8 cellular contexts compared by ENCODE assay signal in the genomic region with DNA sequence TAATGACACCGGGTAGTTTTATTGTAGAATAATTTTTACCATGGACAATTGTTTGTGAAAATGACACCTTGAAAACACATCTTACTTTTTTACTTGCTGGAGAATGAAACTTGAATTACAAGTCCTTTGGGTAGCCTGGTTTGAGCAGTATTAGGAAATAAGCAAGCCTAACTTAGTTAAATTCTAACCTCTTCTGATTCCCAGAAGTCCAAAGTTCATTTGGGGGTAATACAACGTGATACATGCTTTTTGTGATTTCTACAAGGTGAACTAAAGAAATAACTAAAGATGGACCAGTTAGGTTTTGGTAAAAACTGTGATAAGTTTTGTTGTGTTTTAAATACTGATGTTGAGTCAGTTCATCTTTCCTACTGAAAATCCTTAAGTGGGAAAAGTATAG.
DNase-seq lines count a peak whose midpoint lies in the region; ATAC-seq and TF ChIP-seq lines count a peak whose summit lies in the region.

No MANE protein-coding gene starts in this region.

- POLR2A ChIA-PET in IMR-90 (lab: Charles Lee; ENCODE audit: unreplicated experiment), result interaction anchor here (0.6 kb wide), 1 partner anchor 20 kb away, joined by 3 read pairs; no protein-coding TSS in a partner anchor
- POLR2A ChIA-PET in activated CD8-positive, alpha-beta T cell treated with anti-CD3 and anti-CD28 coated beads, Interleukin-2, amount 10 ng/mL, durations not matched to agents 7 days and 5 days (lab: Charles Lee), result no interaction called here

- H3K14ac ChIP-seq in IMR-90 (replicated peaks; ENCODE audit: low read depth, low read length), result peak overlapping the region; percentile 35

- no peak overlapping the region for H2AK5ac ChIP-seq in IMR-90 (ENCODE audit: low read depth, low read length)

- H3K9me3 Mint-ChIP-seq in activated CD8-positive, alpha-beta T cell treated with anti-CD3 and anti-CD28 coated beads, Interleukin-2, amount 10 ng/mL, durations not matched to agents 7 days and 5 days (ENCODE audit: insufficient read depth), result no peaks in the 10 kb centered on the region
- no peaks in the 10 kb centered on the region for H3K9me3 Mint-ChIP-seq in immature natural killer cell

- CTCF ChIA-PET in IMR-90 (lab: Yijun Ruan, JAX), result no interaction called here
- CTCF ChIA-PET in activated CD8-positive, alpha-beta T cell treated with anti-CD3 and anti-CD28 coated beads, Interleukin-2, amount 10 ng/mL, durations not matched to agents 7 days and 5 days (lab: Charles Lee), result interaction anchor here (1.0 kb wide), 1 partner anchor 44 kb away, joined by 3 read pairs; no protein-coding TSS in a partner anchor

- H2BK5ac ChIP-seq in IMR-90 (ENCODE audit: low read depth, low read length, poor library complexity, severe bottlenecking), result peak overlapping the region; percentile 79

- H2AFZ ChIP-seq in IMR-90 (replicated peaks; ENCODE audit: low read length, poor library complexity), result no peak overlapping the region

- H3K9me1 ChIP-seq in IMR-90 (ENCODE audit: insufficient read depth, low read length), result peaks cover 6% of the 10 kb centered on the region

- H3K4me3 Mint-ChIP-seq in activated CD8-positive, alpha-beta T cell treated with anti-CD3 and anti-CD28 coated beads, Interleukin-2, amount 10 ng/mL, durations not matched to agents 7 days and 5 days, result peak overlapping the region; percentile 78
- peak overlapping the region; percentile 77 to 92 (median 82) for H3K4me3 Mint-ChIP-seq in immature natural killer cell

- no peak overlapping the region for H2AK9ac ChIP-seq in IMR-90 (replicated peaks; ENCODE audit: low read depth, low read length, poor library complexity)

- H4K20me1 ChIP-seq in IMR-90 (ENCODE audit: insufficient read depth, low read length), result no peaks in the 10 kb centered on the region

- intact Hi-C loops in IMR-90 (cut with micrococcal nuclease), result loop anchor here (2.0 kb wide), 2 partner anchors 29 to 91 kb away; no protein-coding TSS in a partner anchor

- H4K5ac ChIP-seq in IMR-90 (ENCODE audit: low read depth, low read length), result peak overlapping the region; percentile 96

- in situ Hi-C loops in IMR-90 (cut with MboI; ENCODE audit: low sequenced_read_pairs), result no loop called here

- no peak for TF ChIP-seq RAD21 in IMR-90 (IDR thresholded peaks at IDR 0.05; ENCODE audit: low read length)

- H3K9me3 ChIP-seq in IMR-90 (ENCODE audit: control insufficient read depth, insufficient read depth, low read length), result no peaks in the 10 kb centered on the region

- peak overlapping the region; percentile 70; the same call in 1 of the 2 replicates for H3K23ac ChIP-seq in IMR-90 (ENCODE audit: low read depth, low read length)

- peaks cover 4% of the 10 kb centered on the region for H3K36me3 ChIP-seq in IMR-90 (ENCODE audit: control insufficient read depth, insufficient read depth, low read length)

- H3K79me1 ChIP-seq in IMR-90 (ENCODE audit: low read depth in 1 of 2, low read length in 2 of 2), result peaks cover 28 to 59% of the 10 kb centered on the region in 2 experiments

- no peak for ATAC-seq in IMR-90 (ENCODE audit: low read depth)
- ATAC-seq in activated CD8-positive, alpha-beta T cell treated with anti-CD3 and anti-CD28 coated beads, Interleukin-2, amount 10 ng/mL, durations not matched to agents 7 days and 5 days, result no peak
- no peak for ATAC-seq in HG03039 (IDR thresholded peaks at IDR 0.05; ENCODE audit: unreplicated experiment)

- peak overlapping the region; percentile 63; the same call in 1 of the 2 replicates for H3K4me2 ChIP-seq in IMR-90 (ENCODE audit: low read depth, low read length)

- H3K27ac ChIP-seq in IMR-90 (ENCODE audit: insufficient read depth, low read length) (peak overlapping the region; percentile 53; the same call in 1 of the 2 replicates), skin epidermis (peak overlapping the region in 18 of 21 experiments; percentile 53 to 96 (median 86))

- no peak overlapping the region; the same call in 1 of the 2 replicates for H4K91ac ChIP-seq in IMR-90 (ENCODE audit: insufficient read depth, low read depth, low read length)

- H2BK120ac ChIP-seq in IMR-90 (ENCODE audit: low read depth, low read length), result peak overlapping the region; percentile 82

- H3K4me1 Mint-ChIP-seq in activated CD8-positive, alpha-beta T cell treated with anti-CD3 and anti-CD28 coated beads, Interleukin-2, amount 10 ng/mL, durations not matched to agents 7 days and 5 days (ENCODE audit: low read depth), result peaks cover 20% of the 10 kb centered on the region
- peaks cover 11 to 16% of the 10 kb centered on the region in 2 donors for H3K4me1 Mint-ChIP-seq in immature natural killer cell

- H3K4me3 ChIP-seq in IMR-90 (ENCODE audit: insufficient read depth, low read depth, low read length), result no peak overlapping the region
- H3K4me3 ChIP-seq in skin epidermis, result peak overlapping the region in 6 of 7 experiments; percentile 41 to 67 (median 53)

- TF ChIP-seq CTCF in IMR-90 (conservative IDR thresholded peaks at IDR 0.05; ENCODE audit: low read depth, low read length), result no peak

- no TSS peak for BruUV-seq in IMR-90 (replicated peaks; lab: Mats Ljungman, UMichigan)

- no peaks in the 10 kb centered on the region for H3K27me3 ChIP-seq in IMR-90 (ENCODE audit: control insufficient read depth, insufficient read depth, low read length)

- no peak overlapping the region; the same call in 1 of the 2 replicates for H3K56ac ChIP-seq in IMR-90 (ENCODE audit: extremely low read depth, insufficient read depth, low read length)

- peak overlapping the region; percentile 76; the same call in 1 of the 2 replicates for H3K4ac ChIP-seq in IMR-90 (ENCODE audit: low read depth, low read length)

- H2BK15ac ChIP-seq in IMR-90 (ENCODE audit: low read depth, low read length), result 0 out of 3 replicates have a peak overlapping the region, but pooled peaks have one; percentile 81

- TF ChIP-seq POLR2A in IMR-90 (IDR thresholded peaks at IDR 0.05; ENCODE audit: low read depth, low read length), result no peak

- H3K9ac ChIP-seq in IMR-90 (ENCODE audit: low read depth, low read length), result peak overlapping the region; percentile 48; the same call in 1 of the 2 replicates

- DNase-seq in IMR-90, result no peak
- no peak for DNase-seq in activated CD8-positive, alpha-beta T cell treated with anti-CD3 and anti-CD28 coated beads, Interleukin-2, amount 10 ng/mL, durations not matched to agents 7 days and 5 days
- no peak for DNase-seq in immature natural killer cell
- DNase-seq in activated effector memory CD4-positive, alpha-beta T cell treated with anti-CD3 and anti-CD28 coated beads, Interleukin-2, amount 50 U/mL, for 16 hours, result no peak
- no peak for DNase-seq in NCI-H524 (lab: John Stamatoyannopoulos, UW)
- DNase-seq in superior temporal gyrus (ENCODE audit: extremely low spot score), result no peak

- no peak overlapping the region for H3K27ac Mint-ChIP-seq in activated CD8-positive, alpha-beta T cell treated with anti-CD3 and anti-CD28 coated beads, Interleukin-2, amount 10 ng/mL, durations not matched to agents 7 days and 5 days
- peak overlapping the region in 1 of 6 donors; percentile 71 for H3K27ac Mint-ChIP-seq in immature natural killer cell

- peak overlapping the region; percentile 73 to 95; a peak in 3 of 4 replicates for H4K8ac ChIP-seq in IMR-90 (ENCODE audit: low read depth in 2 of 2, low read length in 2 of 2)

- dilution Hi-C loops in IMR-90 (cut with HindIII; ENCODE audit: low sequenced_read_pairs, unreplicated experiment), result no loop called here

- H2BK20ac ChIP-seq in IMR-90 (ENCODE audit: low read depth, low read length), result peak overlapping the region; percentile 76; the same call in 1 of the 2 replicates

- H3K36me3 Mint-ChIP-seq in activated CD8-positive, alpha-beta T cell treated with anti-CD3 and anti-CD28 coated beads, Interleukin-2, amount 10 ng/mL, durations not matched to agents 7 days and 5 days (ENCODE audit: low read depth), result peaks cover 5% of the 10 kb centered on the region
- H3K36me3 Mint-ChIP-seq in immature natural killer cell, result peaks cover 0 to 7% (median 0%) of the 10 kb centered on the region in 3 donors

- H3K27me3 Mint-ChIP-seq in activated CD8-positive, alpha-beta T cell treated with anti-CD3 and anti-CD28 coated beads, Interleukin-2, amount 10 ng/mL, durations not matched to agents 7 days and 5 days (ENCODE audit: low read depth), result peaks cover 16% of the 10 kb centered on the region
- peaks cover 5 to 25% (median 11%) of the 10 kb centered on the region in 3 donors for H3K27me3 Mint-ChIP-seq in immature natural killer cell (ENCODE audit: low read depth in 3 of 3)

- peak overlapping the region; percentile 91 for H3K18ac ChIP-seq in IMR-90 (ENCODE audit: low read depth, low read length)

- peaks cover 8% of the 10 kb centered on the region for H3K4me1 ChIP-seq in IMR-90 (ENCODE audit: control insufficient read depth, insufficient read depth, low read length)

- no CpG with 5 or more reads among the region's 2 CpGs for WGBS in IMR-90 (ENCODE audit: extremely low coverage in 2 of 2, insufficient read length in 1 of 2), 2 experiments

TF ChIP-seq in IMR-90, 13 proteins besides CTCF, POLR2A, EP300 and RAD21 (continues in another document):
- TF ChIP-seq NFE2L2 (IDR thresholded peaks at IDR 0.05; ENCODE audit: low read depth, low read length) (no peak), RCOR1 (IDR thresholded peaks at IDR 0.05; ENCODE audit: insufficient replicate concordance, low read length) (no peak), SMC3 (IDR thresholded peaks at IDR 0.05; ENCODE audit: low read depth, low read length) (no peak), FOS (IDR thresholded peaks at IDR 0.05; ENCODE audit: low read depth, low read length) (no peak), CEBPB (IDR thresholded peaks at IDR 0.05; ENCODE audit: low read depth, low read length) (no peak), BHLHE40 (IDR thresholded peaks at IDR 0.05; ENCODE audit: low read depth, low read length) (no peak)
- TF ChIP-seq, protein P1, sequence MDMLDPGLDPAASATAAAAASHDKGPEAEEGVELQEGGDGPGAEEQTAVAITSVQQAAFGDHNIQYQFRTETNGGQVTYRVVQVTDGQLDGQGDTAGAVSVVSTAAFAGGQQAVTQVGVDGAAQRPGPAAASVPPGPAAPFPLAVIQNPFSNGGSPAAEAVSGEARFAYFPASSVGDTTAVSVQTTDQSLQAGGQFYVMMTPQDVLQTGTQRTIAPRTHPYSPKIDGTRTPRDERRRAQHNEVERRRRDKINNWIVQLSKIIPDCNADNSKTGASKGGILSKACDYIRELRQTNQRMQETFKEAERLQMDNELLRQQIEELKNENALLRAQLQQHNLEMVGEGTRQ (IDR thresholded peaks at IDR 0.05; ENCODE audit: low read depth, low read length), result no peak
- TF ChIP-seq, protein P2, sequence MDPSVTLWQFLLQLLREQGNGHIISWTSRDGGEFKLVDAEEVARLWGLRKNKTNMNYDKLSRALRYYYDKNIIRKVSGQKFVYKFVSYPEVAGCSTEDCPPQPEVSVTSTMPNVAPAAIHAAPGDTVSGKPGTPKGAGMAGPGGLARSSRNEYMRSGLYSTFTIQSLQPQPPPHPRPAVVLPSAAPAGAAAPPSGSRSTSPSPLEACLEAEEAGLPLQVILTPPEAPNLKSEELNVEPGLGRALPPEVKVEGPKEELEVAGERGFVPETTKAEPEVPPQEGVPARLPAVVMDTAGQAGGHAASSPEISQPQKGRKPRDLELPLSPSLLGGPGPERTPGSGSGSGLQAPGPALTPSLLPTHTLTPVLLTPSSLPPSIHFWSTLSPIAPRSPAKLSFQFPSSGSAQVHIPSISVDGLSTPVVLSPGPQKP (IDR thresholded peaks at IDR 0.05; ENCODE audit: borderline replicate concordance, low read depth, low read length), result no peak
